ENCODE assay signal across 8 cellular contexts in the genomic region with DNA sequence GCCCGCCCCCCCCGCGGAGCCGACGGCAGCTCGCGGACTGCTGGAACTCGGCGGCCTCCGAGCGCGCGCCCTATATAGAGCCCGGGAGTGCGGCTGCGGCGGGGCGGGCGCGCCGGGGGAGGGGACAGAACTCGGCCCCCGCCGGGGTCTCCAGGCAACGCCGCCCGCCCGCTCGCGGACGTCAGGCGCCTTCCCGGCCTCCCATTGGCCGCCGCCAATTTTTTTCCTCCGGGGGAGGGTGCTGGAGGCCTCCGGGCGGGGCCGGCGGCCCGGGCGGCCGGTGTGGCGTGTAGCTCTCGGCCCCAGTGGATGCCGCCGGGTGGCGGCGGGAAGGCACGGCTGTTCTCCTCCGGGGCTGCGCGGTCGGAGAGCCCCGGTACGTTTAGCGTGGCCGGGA. TPM values are rescaled to one million over a fixed set of nuclear protein-coding genes. Genes with fewer than 3 reads are reported as not detected.
DNase-seq lines count a peak whose midpoint lies in the region; ATAC-seq and TF ChIP-seq lines count a peak whose summit lies in the region.

A gene with protein sequence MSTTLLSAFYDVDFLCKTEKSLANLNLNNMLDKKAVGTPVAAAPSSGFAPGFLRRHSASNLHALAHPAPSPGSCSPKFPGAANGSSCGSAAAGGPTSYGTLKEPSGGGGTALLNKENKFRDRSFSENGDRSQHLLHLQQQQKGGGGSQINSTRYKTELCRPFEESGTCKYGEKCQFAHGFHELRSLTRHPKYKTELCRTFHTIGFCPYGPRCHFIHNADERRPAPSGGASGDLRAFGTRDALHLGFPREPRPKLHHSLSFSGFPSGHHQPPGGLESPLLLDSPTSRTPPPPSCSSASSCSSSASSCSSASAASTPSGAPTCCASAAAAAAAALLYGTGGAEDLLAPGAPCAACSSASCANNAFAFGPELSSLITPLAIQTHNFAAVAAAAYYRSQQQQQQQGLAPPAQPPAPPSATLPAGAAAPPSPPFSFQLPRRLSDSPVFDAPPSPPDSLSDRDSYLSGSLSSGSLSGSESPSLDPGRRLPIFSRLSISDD (minus strand): TSS at position 49 of the 397 bp plus-strand sequence. CDS start 291 bp downstream, outside the sequence.

- under 1% methylated on average over 58 of the region's 58 CpGs for WGBS in liver

- peak within 1 kb of the TSS; percentile 95 to 98 (median 96) for H3K27ac Mint-ChIP-seq in CD14-positive monocyte
- H3K27ac Mint-ChIP-seq in dendritic cell treated with granulocyte-macrophage colony-stimulating factor and Interleukin-4, amounts not matched to agents 40 ng/mL and 50 ng/mL, for 4 days: peak within 1 kb of the TSS; percentile 98

- H3K9me3 ChIP-seq in liver (ENCODE audit: control insufficient read depth in 4 of 4, low read length in 3 of 4): no peaks in the 10 kb centered on the region

- peak within 1 kb of the TSS; percentile 99 for H3K27ac ChIP-seq in liver (ENCODE audit: low read depth in 1 of 2, low read length in 2 of 2)

- peak; percentile 94 for DNase-seq in CD14-positive monocyte (ENCODE audit: low spot score)
- peak; percentile 95 for DNase-seq in NCI-H774 (lab: John Stamatoyannopoulos, UW)
- peak; percentile 89 to 93 for DNase-seq in activated CD4-positive, alpha-beta T cell treated with anti-CD3 and anti-CD28 coated beads, Interleukin-2, amount 50 U/mL, for 4 hours
- DNase-seq in stimulated activated CD4-positive, alpha-beta T cell treated with anti-CD3 and anti-CD28 coated beads, Interleukin-4, amount 100 ng/mL, for 48 hours (ENCODE audit: low read depth in 2 of 2): peak; percentile 93

- intact Hi-C loops in CD14-positive monocyte (cut with micrococcal nuclease): loop anchor here (2.0 to 10.0 kb wide), 7 partner anchors 58 to 402 kb away; no protein-coding TSS in a partner anchor
- intact Hi-C loops in dendritic cell treated with granulocyte-macrophage colony-stimulating factor and Interleukin-4, amounts not matched to agents 40 ng/mL and 50 ng/mL, for 4 days (cut with micrococcal nuclease): loop anchor here (2.0 to 5.0 kb wide), 3 partner anchors 96 to 399 kb away; no protein-coding TSS in a partner anchor

- peak within 1 kb of the TSS; percentile 93 to 100 for H3K4me3 Mint-ChIP-seq in CD14-positive monocyte
- peak within 1 kb of the TSS; percentile 93 for H3K4me3 Mint-ChIP-seq in dendritic cell treated with granulocyte-macrophage colony-stimulating factor and Interleukin-4, amounts not matched to agents 40 ng/mL and 50 ng/mL, for 4 days

- H3K4me3 ChIP-seq in liver (ENCODE audit: low read depth in 1 of 3, low read length in 3 of 3): peak within 1 kb of the TSS; percentile 84 to 97 (median 91)

- H3K36me3 Mint-ChIP-seq in CD14-positive monocyte: peaks cover 30 to 46% of the 10 kb centered on the region in 2 donors
- peaks cover 78% of the 10 kb centered on the region for H3K36me3 Mint-ChIP-seq in dendritic cell treated with granulocyte-macrophage colony-stimulating factor and Interleukin-4, amounts not matched to agents 40 ng/mL and 50 ng/mL, for 4 days (ENCODE audit: low read depth)

- no peak for TF ChIP-seq CTCF in CD14-positive monocyte (IDR thresholded peaks at IDR 0.05)
- no peak for TF ChIP-seq CTCF in liver (IDR thresholded peaks at IDR 0.05; ENCODE audit: low read depth, low read length, missing input control)

- H3K27me3 Mint-ChIP-seq in CD14-positive monocyte (ENCODE audit: low read depth in 3 of 3): peaks cover 0 to 4% (median 0%) of the 10 kb centered on the region in 3 donors
- H3K27me3 Mint-ChIP-seq in dendritic cell treated with granulocyte-macrophage colony-stimulating factor and Interleukin-4, amounts not matched to agents 40 ng/mL and 50 ng/mL, for 4 days: no peaks in the 10 kb centered on the region

- H3K36me3 ChIP-seq in liver (ENCODE audit: control insufficient read depth in 4 of 4, insufficient read depth in 3 of 4, low read depth in 1 of 4, low read length in 3 of 4): peaks cover 0 to 8% (median 1%) of the 10 kb centered on the region in 4 donors

- peaks cover 0 to 9% (median 0%) of the 10 kb centered on the region in 7 donors for H3K9me3 Mint-ChIP-seq in CD14-positive monocyte
- H3K9me3 Mint-ChIP-seq in dendritic cell treated with granulocyte-macrophage colony-stimulating factor and Interleukin-4, amounts not matched to agents 40 ng/mL and 50 ng/mL, for 4 days: no peaks in the 10 kb centered on the region

- no peaks in the 10 kb centered on the region for H3K27me3 ChIP-seq in liver (ENCODE audit: control insufficient read depth in 4 of 4, insufficient read depth in 4 of 4, low read length in 3 of 4)

- H3K4me1 ChIP-seq in liver (ENCODE audit: control insufficient read depth in 4 of 4, insufficient read depth in 4 of 4, low read length in 3 of 4): peaks cover 8 to 51% (median 37%) of the 10 kb centered on the region in 4 donors

- peak within 1 kb of the TSS; percentile 88 to 89 for H3K9ac ChIP-seq in liver (ENCODE audit: low read depth in 1 of 2, low read length in 2 of 2)

- H3K4me1 Mint-ChIP-seq in CD14-positive monocyte: peaks cover 45% of the 10 kb centered on the region
- peaks cover 43% of the 10 kb centered on the region for H3K4me1 Mint-ChIP-seq in dendritic cell treated with granulocyte-macrophage colony-stimulating factor and Interleukin-4, amounts not matched to agents 40 ng/mL and 50 ng/mL, for 4 days (ENCODE audit: low read depth)

- ATAC-seq in GM19397 (IDR thresholded peaks at IDR 0.05; ENCODE audit: unreplicated experiment) (peak; percentile 59), HG03558 (IDR thresholded peaks at IDR 0.05; ENCODE audit: extremely low read depth, unreplicated experiment) (peak; percentile 38)

- no peak for TF ChIP-seq RAD21 in liver (IDR thresholded peaks at IDR 0.05)

TF ChIP-seq in liver, 16 proteins besides CTCF, POLR2A, EP300 and RAD21:
- TF ChIP-seq NR2F2 (IDR thresholded peaks at IDR 0.05) (no peak), HNF4A (conservative IDR thresholded peaks at IDR 0.05) (no peak), YY1 (IDR thresholded peaks at IDR 0.05) (peak; percentile 23)
- TF ChIP-seq, protein P1, sequence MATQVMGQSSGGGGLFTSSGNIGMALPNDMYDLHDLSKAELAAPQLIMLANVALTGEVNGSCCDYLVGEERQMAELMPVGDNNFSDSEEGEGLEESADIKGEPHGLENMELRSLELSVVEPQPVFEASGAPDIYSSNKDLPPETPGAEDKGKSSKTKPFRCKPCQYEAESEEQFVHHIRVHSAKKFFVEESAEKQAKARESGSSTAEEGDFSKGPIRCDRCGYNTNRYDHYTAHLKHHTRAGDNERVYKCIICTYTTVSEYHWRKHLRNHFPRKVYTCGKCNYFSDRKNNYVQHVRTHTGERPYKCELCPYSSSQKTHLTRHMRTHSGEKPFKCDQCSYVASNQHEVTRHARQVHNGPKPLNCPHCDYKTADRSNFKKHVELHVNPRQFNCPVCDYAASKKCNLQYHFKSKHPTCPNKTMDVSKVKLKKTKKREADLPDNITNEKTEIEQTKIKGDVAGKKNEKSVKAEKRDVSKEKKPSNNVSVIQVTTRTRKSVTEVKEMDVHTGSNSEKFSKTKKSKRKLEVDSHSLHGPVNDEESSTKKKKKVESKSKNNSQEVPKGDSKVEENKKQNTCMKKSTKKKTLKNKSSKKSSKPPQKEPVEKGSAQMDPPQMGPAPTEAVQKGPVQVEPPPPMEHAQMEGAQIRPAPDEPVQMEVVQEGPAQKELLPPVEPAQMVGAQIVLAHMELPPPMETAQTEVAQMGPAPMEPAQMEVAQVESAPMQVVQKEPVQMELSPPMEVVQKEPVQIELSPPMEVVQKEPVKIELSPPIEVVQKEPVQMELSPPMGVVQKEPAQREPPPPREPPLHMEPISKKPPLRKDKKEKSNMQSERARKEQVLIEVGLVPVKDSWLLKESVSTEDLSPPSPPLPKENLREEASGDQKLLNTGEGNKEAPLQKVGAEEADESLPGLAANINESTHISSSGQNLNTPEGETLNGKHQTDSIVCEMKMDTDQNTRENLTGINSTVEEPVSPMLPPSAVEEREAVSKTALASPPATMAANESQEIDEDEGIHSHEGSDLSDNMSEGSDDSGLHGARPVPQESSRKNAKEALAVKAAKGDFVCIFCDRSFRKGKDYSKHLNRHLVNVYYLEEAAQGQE (IDR thresholded peaks at IDR 0.05): peak; percentile 7

RNA-seq across cellular contexts. Expression of the gene that starts here (rescaled TPM):
- polyA plus RNA-seq in CD14-positive monocyte: 10 to 100 TPM; 84.4 to 88.3 TPM
- total RNA-seq in liver: 10 to 100 TPM; 10.3 to 19.7 TPM
- polyA plus RNA-seq in liver: 10 to 100 TPM; 18.1 to 26.8 TPM

Comparison
In these comparisons a context has a peak if more than half of its experiments do, and no peak if none do; other contexts are left out.
1. Peak in every context shown above with its lines: DNase-seq, ATAC-seq, H3K4me3 ChIP-seq and H3K27ac ChIP-seq.